ENCODE assay signal across 8 cellular contexts in genomic region chr10:110547139-110547761, GRCh38. TPM values are rescaled to one million over a fixed set of nuclear protein-coding genes. Genes with fewer than 3 reads are reported as not detected.
A peak's percentile ranks its signal among the peaks of the same experiment; 100 is the strongest.
DNase-seq lines count a peak whose midpoint lies in the region; ATAC-seq and TF ChIP-seq lines count a peak whose summit lies in the region.

No MANE protein-coding gene starts in this region.

- no peaks in the 10 kb centered on the region for H4K20me1 ChIP-seq in KMS-11 (ENCODE audit: insufficient read depth)

- in situ Hi-C loops in ACHN (cut with HindIII; ENCODE audit: low pct_ligation_motif_present, low pct_unique_long_range_greater_than_20kb, low sequenced_read_pairs), result loop anchor here (10.0 kb wide), 1 partner anchor 232 kb away; no protein-coding TSS in a partner anchor

- no peaks in the 10 kb centered on the region for H3K36me3 ChIP-seq in KMS-11 (ENCODE audit: insufficient read depth)

- no peak overlapping the region for H3K4me3 ChIP-seq in KMS-11 (IDR thresholded peaks at IDR 0.05; ENCODE audit: insufficient read depth, low read depth, low read length)

- H3K79me2 ChIP-seq in KMS-11 (ENCODE audit: insufficient read depth, low read depth), result no peaks in the 10 kb centered on the region

- TF ChIP-seq POLR2A in erythroblast (IDR thresholded peaks at IDR 0.05; ENCODE audit: low read length), result no peak

- peaks cover 22% of the 10 kb centered on the region for H3K4me1 ChIP-seq in KMS-11 (ENCODE audit: low read depth, poor library complexity, severe bottlenecking)

- peaks cover 12 to 18% of the 10 kb centered on the region in 2 donors for H3K27me3 Mint-ChIP-seq in natural killer cell treated with Interleukin-12 subunit alpha and Interleukin-12 subunit beta and Interleukin-15 and Interleukin-18, amount 100 ng/mL, for 72 hours

- no peak for ATAC-seq in natural killer cell treated with Interleukin-12 subunit alpha and Interleukin-12 subunit beta and Interleukin-15 and Interleukin-18, amount 100 ng/mL, for 72 hours
- no peak for ATAC-seq in HG02852 (IDR thresholded peaks at IDR 0.05; ENCODE audit: unreplicated experiment)

- no peak overlapping the region for H3K27ac ChIP-seq in KMS-11

- peaks cover 12 to 28% of the 10 kb centered on the region in 2 donors for H3K4me1 Mint-ChIP-seq in natural killer cell treated with Interleukin-12 subunit alpha and Interleukin-12 subunit beta and Interleukin-15 and Interleukin-18, amount 100 ng/mL, for 72 hours (ENCODE audit: low read depth in 2 of 2)

- peak overlapping the region; percentile 40 for H3K4me3 Mint-ChIP-seq in natural killer cell treated with Interleukin-12 subunit alpha and Interleukin-12 subunit beta and Interleukin-15 and Interleukin-18, amount 100 ng/mL, for 72 hours

- no peaks in the 10 kb centered on the region for H3K27me3 ChIP-seq in KMS-11 (ENCODE audit: insufficient read depth, low read depth)

- no peaks in the 10 kb centered on the region for H3K36me3 Mint-ChIP-seq in natural killer cell treated with Interleukin-12 subunit alpha and Interleukin-12 subunit beta and Interleukin-15 and Interleukin-18, amount 100 ng/mL, for 72 hours

- H3K9me3 Mint-ChIP-seq in natural killer cell treated with Interleukin-12 subunit alpha and Interleukin-12 subunit beta and Interleukin-15 and Interleukin-18, amount 100 ng/mL, for 72 hours, result no peaks in the 10 kb centered on the region

- H3K9ac ChIP-seq in KMS-11, result no peak overlapping the region

- peak overlapping the region; percentile 64 to 69 for H3K27ac Mint-ChIP-seq in natural killer cell treated with Interleukin-12 subunit alpha and Interleukin-12 subunit beta and Interleukin-15 and Interleukin-18, amount 100 ng/mL, for 72 hours

- TF ChIP-seq CTCF in KMS-11 (conservative IDR thresholded peaks at IDR 0.05; ENCODE audit: low read depth, low read length), result peak; percentile 91

- H2AFZ ChIP-seq in KMS-11 (ENCODE audit: low read depth), result no peak overlapping the region

- peak overlapping the region; percentile 23; the same call in 1 of the 2 replicates for H3K4me2 ChIP-seq in KMS-11

- DNase-seq in ACHN (peak; percentile 76), GM03348 (ENCODE audit: low spot score) (peak; percentile 81), SHP77 treated with DMSO at 0.1 percent for 48 hours (lab: John Stamatoyannopoulos, UW) (peak; percentile 16), erythroblast (lab: John Stamatoyannopoulos, UW) (peak; percentile 58 to 73), GM19238 (ENCODE audit: insufficient read length, low spot score) (no peak)
- no peak for DNase-seq in natural killer cell treated with Interleukin-12 subunit alpha and Interleukin-12 subunit beta and Interleukin-15 and Interleukin-18, amount 100 ng/mL, for 72 hours (ENCODE audit: low spot score)

RNA-seq across cellular contexts. Expression of gene SMC3, which starts 20.2 kb away (rescaled TPM):
- 10 to 100 TPM; 55.2 to 56.6 TPM for total RNA-seq in natural killer cell treated with Interleukin-12 subunit alpha and Interleukin-12 subunit beta and Interleukin-15 and Interleukin-18, amount 100 ng/mL, for 72 hours

RNA-seq across cellular contexts. Expression of gene DUSP5, which starts 49.5 kb away (rescaled TPM):
- 100 to 1,000 TPM; 159 to 311 TPM for total RNA-seq in natural killer cell treated with Interleukin-12 subunit alpha and Interleukin-12 subunit beta and Interleukin-15 and Interleukin-18, amount 100 ng/mL, for 72 hours

Comparison
In these comparisons a context has a peak if more than half of its experiments do, and no peak if none do; other contexts are left out.
1. DNase-seq: peak in ACHN (single experiment), GM03348 (single experiment), SHP77 treated with DMSO at 0.1 percent for 48 hours (single experiment) and erythroblast (2 of 2); none in natural killer cell treated with Interleukin-12 subunit alpha and Interleukin-12 subunit beta and Interleukin-15 and Interleukin-18, amount 100 ng/mL, for 72 hours (single experiment) and GM19238 (single experiment).